In the genomic region with DNA sequence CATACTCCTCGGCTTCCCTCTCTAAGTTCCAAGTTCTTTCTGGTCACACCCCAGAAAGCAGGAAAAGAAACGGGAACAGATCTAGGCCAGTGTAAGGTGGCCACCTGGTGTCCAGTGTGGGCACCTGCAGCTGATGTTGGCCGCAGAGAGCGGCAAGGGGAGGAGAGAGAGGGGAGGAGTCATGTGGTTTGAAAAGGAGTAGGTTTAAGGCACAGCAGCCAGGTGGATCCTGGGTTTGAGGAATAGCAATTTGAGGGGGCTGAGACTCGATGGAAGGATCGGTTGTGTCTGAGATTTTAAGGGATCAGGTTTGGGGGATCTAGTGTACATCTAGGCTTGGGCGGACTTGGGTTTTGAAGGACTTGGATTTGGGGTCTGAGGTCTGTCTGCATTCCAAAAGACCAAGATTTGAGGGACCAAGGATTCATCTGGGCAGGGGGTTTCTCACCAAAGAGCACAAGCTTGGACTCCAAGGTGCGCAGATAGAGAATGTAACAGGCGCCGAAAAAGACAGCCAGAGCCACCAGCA, we compare ENCODE assay signal across 8 cellular contexts. TPM values are rescaled to one million over a fixed set of nuclear protein-coding genes. Genes with fewer than 3 reads are reported as not detected.
A peak's percentile ranks its signal among the peaks of the same experiment; 100 is the strongest.
DNase-seq lines count a peak whose midpoint lies in the region; ATAC-seq and TF ChIP-seq lines count a peak whose summit lies in the region.

No MANE protein-coding gene starts in this region.

- no peaks in the 10 kb centered on the region for H3K9me3 ChIP-seq in naive thymus-derived CD4-positive, alpha-beta T cell (ENCODE audit: control insufficient read depth in 2 of 3, low read length in 3 of 3)
- no peaks in the 10 kb centered on the region for H3K9me3 ChIP-seq in vagina

- H3K4me3 ChIP-seq in fibroblast of the aortic adventitia (ENCODE audit: low read depth, low read length): peak overlapping the region; percentile 94
- peak overlapping the region; percentile 78 for H3K4me3 ChIP-seq in naive thymus-derived CD4-positive, alpha-beta T cell (ENCODE audit: low read length)
- H3K4me3 ChIP-seq in vagina: peak overlapping the region; percentile 85

- CTCF ChIA-PET in naive thymus-derived CD4-positive, alpha-beta T cell (lab: Charles Lee): interaction anchor here (0.5 to 1.7 kb wide), 4 partner anchors 85 to 1515 kb away, joined by 4 to 6 read pairs (median 6); no protein-coding TSS in a partner anchor

- H3K9me3 Mint-ChIP-seq in activated T-cell treated with anti-CD3 and anti-CD28 coated beads, Interleukin-2, amount 50 U/mL, for 72 hours: no peaks in the 10 kb centered on the region
- no peaks in the 10 kb centered on the region for H3K9me3 Mint-ChIP-seq in naive thymus-derived CD4-positive, alpha-beta T cell

- DNase-seq in DMS 273 treated with DMSO at 0.1 percent for 48 hours (lab: John Stamatoyannopoulos, UW): peak; percentile 68
- DNase-seq in NCI-H526 treated with DMSO at 0.1 percent for 48 hours (lab: John Stamatoyannopoulos, UW): peak; percentile 90
- peak; percentile 58 to 60 for DNase-seq in activated T-cell treated with anti-CD3 and anti-CD28 coated beads, Interleukin-2, amount 50 U/mL, for 72 hours
- peak; percentile 82 for DNase-seq in fibroblast of the aortic adventitia (ENCODE audit: low read depth)
- peak in 2 of 9 donors; percentile 19 to 31 for DNase-seq in naive thymus-derived CD4-positive, alpha-beta T cell
- no peak for DNase-seq in vagina (ENCODE audit: extremely low spot score in 2 of 2)

- no peaks in the 10 kb centered on the region for H3K27me3 ChIP-seq in naive thymus-derived CD4-positive, alpha-beta T cell (ENCODE audit: control insufficient read depth in 2 of 2, insufficient read depth in 2 of 2, low read length in 2 of 2)
- H3K27me3 ChIP-seq in vagina: no peaks in the 10 kb centered on the region

- H3K27ac Mint-ChIP-seq in activated T-cell treated with anti-CD3 and anti-CD28 coated beads, Interleukin-2, amount 50 U/mL, for 72 hours: no peak overlapping the region
- peak overlapping the region; percentile 74 to 93 (median 83) for H3K27ac Mint-ChIP-seq in naive thymus-derived CD4-positive, alpha-beta T cell

- POLR2A ChIA-PET in naive thymus-derived CD4-positive, alpha-beta T cell (lab: Charles Lee): interaction anchor here (0.7 to 4.3 kb wide), 12 partner anchors 12 to 106 kb away, joined by 3 to 29 read pairs (median 4); partner anchors contain the start of genes ERFL and RPS19

- no peaks in the 10 kb centered on the region for H3K27me3 Mint-ChIP-seq in activated T-cell treated with anti-CD3 and anti-CD28 coated beads, Interleukin-2, amount 50 U/mL, for 72 hours (ENCODE audit: low read depth)
- H3K27me3 Mint-ChIP-seq in naive thymus-derived CD4-positive, alpha-beta T cell: no peaks in the 10 kb centered on the region

- TF ChIP-seq POLR2A in vagina (IDR thresholded peaks at IDR 0.05): no peak

- peaks cover 8 to 9% of the 10 kb centered on the region in 2 donors for H3K4me1 ChIP-seq in naive thymus-derived CD4-positive, alpha-beta T cell (ENCODE audit: control insufficient read depth in 2 of 2, insufficient read depth in 2 of 2, low read length in 2 of 2)
- H3K4me1 ChIP-seq in vagina: peaks cover 14% of the 10 kb centered on the region

- H3K36me3 Mint-ChIP-seq in activated T-cell treated with anti-CD3 and anti-CD28 coated beads, Interleukin-2, amount 50 U/mL, for 72 hours (ENCODE audit: insufficient read depth in 2 of 2): no peaks in the 10 kb centered on the region
- peaks cover 0 to 6% (median 0%) of the 10 kb centered on the region in 5 donors for H3K36me3 Mint-ChIP-seq in naive thymus-derived CD4-positive, alpha-beta T cell

- H3K4me3 Mint-ChIP-seq in activated T-cell treated with anti-CD3 and anti-CD28 coated beads, Interleukin-2, amount 50 U/mL, for 72 hours: peak overlapping the region; percentile 95 to 96
- H3K4me3 Mint-ChIP-seq in naive thymus-derived CD4-positive, alpha-beta T cell: peak overlapping the region; percentile 80 to 99 (median 91)

- H3K36me3 ChIP-seq in naive thymus-derived CD4-positive, alpha-beta T cell (ENCODE audit: control insufficient read depth in 2 of 3, insufficient read depth in 3 of 3, low read length in 3 of 3): peaks cover 0 to 17% (median 0%) of the 10 kb centered on the region in 3 experiments
- peaks cover 0 to 12% of the 10 kb centered on the region in 2 donors for H3K36me3 ChIP-seq in vagina

- intact Hi-C loops in naive thymus-derived CD4-positive, alpha-beta T cell (cut with micrococcal nuclease): loop anchor here (2.0 to 5.0 kb wide), 7 partner anchors 34 to 285 kb away; partner anchors contain the start of genes ATP1A3 (in 1 of the 2), GSK3A (in 1 of the 2) and ZNF574 (in 1 of the 2)
- intact Hi-C loops in vagina (cut with DNase I): loop anchor here (5.0 kb wide), 1 partner anchor 76 kb away; the partner anchor contains the start of gene ARHGEF1

- H3K27ac ChIP-seq in naive thymus-derived CD4-positive, alpha-beta T cell (ENCODE audit: low read depth, low read length): peak overlapping the region; percentile 81
- H3K27ac ChIP-seq in vagina: peak overlapping the region; percentile 93

- ATAC-seq in HG02798 (IDR thresholded peaks at IDR 0.05; ENCODE audit: poor library complexity, unreplicated experiment) (peak; percentile 27), GM21723 (IDR thresholded peaks at IDR 0.05; ENCODE audit: unreplicated experiment) (no peak)
- peak; percentile 26 to 27 for ATAC-seq in activated T-cell treated with anti-CD3 and anti-CD28 coated beads, Interleukin-2, amount 50 U/mL, for 72 hours (replicated peaks in 1 of 2)
- peak; percentile 44 for ATAC-seq in naive thymus-derived CD4-positive, alpha-beta T cell

- TF ChIP-seq CTCF in fibroblast of the aortic adventitia (IDR thresholded peaks at IDR 0.05; ENCODE audit: insufficient read depth, low read length) (peak; percentile 88), vagina (IDR thresholded peaks at IDR 0.05) (peak; percentile 46 to 61 (median 59))

- peaks cover 19% of the 10 kb centered on the region for H3K4me1 Mint-ChIP-seq in activated T-cell treated with anti-CD3 and anti-CD28 coated beads, Interleukin-2, amount 50 U/mL, for 72 hours (ENCODE audit: low read depth)
- H3K4me1 Mint-ChIP-seq in naive thymus-derived CD4-positive, alpha-beta T cell: peaks cover 17 to 22% (median 18%) of the 10 kb centered on the region in 7 donors

RNA-seq across cellular contexts. Expression of gene RABAC1, which starts 1.2 kb away (rescaled TPM):
- 10 to 100 TPM; 64.5 to 81.0 TPM for total RNA-seq in activated T-cell treated with anti-CD3 and anti-CD28 coated beads, Interleukin-2, amount 50 U/mL, for 72 hours
- total RNA-seq in fibroblast of the aortic adventitia (ENCODE audit: low replicate concordance) (122 and 201 TPM in 2 replicates), vagina (263 TPM)
- total RNA-seq in naive thymus-derived CD4-positive, alpha-beta T cell: 10 to 100 TPM; 70.4 to 90.9 (median 78.1) TPM
- polyA plus RNA-seq in naive thymus-derived CD4-positive, alpha-beta T cell: 100 to 1,000 TPM; 171 to 187 TPM

RNA-seq across cellular contexts. Expression of gene ERFL, which starts 29.7 kb away (rescaled TPM):
- total RNA-seq in activated T-cell treated with anti-CD3 and anti-CD28 coated beads, Interleukin-2, amount 50 U/mL, for 72 hours: 1 to 10 TPM; 3.3 to 4.1 TPM
- total RNA-seq in fibroblast of the aortic adventitia (ENCODE audit: low replicate concordance): 0.57 TPM in 1 of 2 replicates, not detected in the other
- total RNA-seq in naive thymus-derived CD4-positive, alpha-beta T cell: 10 to 100 TPM in 2 of 5 experiments, 1 to 10 TPM in 3; 3.0 to 15.0 (median 8.0) TPM
- not detected for polyA plus RNA-seq in naive thymus-derived CD4-positive, alpha-beta T cell
- total RNA-seq in vagina: 0.49 TPM

RNA-seq across cellular contexts. Expression of gene ATP1A3, which starts 36.1 kb away (rescaled TPM):
- 1 to 10 TPM; 4.3 to 6.2 TPM for total RNA-seq in activated T-cell treated with anti-CD3 and anti-CD28 coated beads, Interleukin-2, amount 50 U/mL, for 72 hours
- total RNA-seq in fibroblast of the aortic adventitia (ENCODE audit: low replicate concordance): not detected in 2 replicates
- total RNA-seq in naive thymus-derived CD4-positive, alpha-beta T cell: 1 to 10 TPM; 1.3 to 5.0 (median 2.9) TPM
- polyA plus RNA-seq in naive thymus-derived CD4-positive, alpha-beta T cell: 1 to 10 TPM in 1 of 2 donors, under 1 TPM in 1; 0.54 to 2.7 TPM
- total RNA-seq in vagina: 4.7 TPM

Comparison
In these comparisons a context has a peak if more than half of its experiments do, and no peak if none do; other contexts are left out.
1. DNase-seq: peak in DMS 273 treated with DMSO at 0.1 percent for 48 hours (single experiment), NCI-H526 treated with DMSO at 0.1 percent for 48 hours (single experiment), activated T-cell treated with anti-CD3 and anti-CD28 coated beads, Interleukin-2, amount 50 U/mL, for 72 hours (2 of 2) and fibroblast of the aortic adventitia (single experiment); none in vagina (0 of 2).
2. Peak in every context shown above with its lines, with median percentiles within 50 percentile points of each other: H3K4me3 ChIP-seq.